ENCODE assay signal across 11 cellular contexts in the genomic region with DNA sequence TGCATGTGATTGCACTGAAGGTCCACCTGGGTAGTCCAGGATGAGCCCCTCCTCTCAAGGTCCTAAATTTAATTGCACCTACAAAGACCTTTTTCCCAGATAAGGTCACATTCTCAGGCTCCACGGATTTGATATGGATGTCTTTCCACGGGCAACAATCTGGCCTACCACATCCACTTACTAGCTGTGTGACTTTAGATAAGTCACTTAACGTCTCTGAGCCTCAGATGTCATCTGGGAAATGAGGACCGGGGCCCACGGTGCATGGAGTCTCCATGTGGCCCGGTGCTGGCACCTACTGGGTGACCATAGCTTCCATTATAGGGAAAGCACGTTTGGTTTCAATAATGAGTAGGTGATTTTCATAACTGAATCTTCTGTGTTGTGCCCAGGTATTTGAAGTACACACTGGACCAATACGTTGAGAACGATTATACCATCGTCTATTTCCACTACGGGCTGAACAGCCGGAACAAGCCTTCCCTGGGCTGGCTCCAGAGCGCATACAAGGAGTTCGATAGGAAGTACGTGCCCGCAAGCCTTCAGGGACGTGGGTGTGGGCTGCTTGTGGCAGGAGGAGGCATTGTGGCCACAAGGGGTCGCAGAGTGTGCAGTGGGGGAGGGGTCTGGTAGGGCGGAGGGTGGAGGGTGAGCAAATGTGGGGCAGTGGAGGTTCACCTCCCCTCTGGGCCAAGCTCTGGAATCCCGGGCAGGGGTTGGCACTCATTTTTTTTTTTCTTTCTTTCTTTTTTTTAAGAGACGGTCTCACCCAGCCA. TPM values are rescaled to one million over a fixed set of nuclear protein-coding genes. Genes with fewer than 3 reads are reported as not detected.
A peak's percentile ranks its signal among the peaks of the same experiment; 100 is the strongest.
DNase-seq lines count a peak whose midpoint lies in the region; ATAC-seq, FAIRE-seq and TF ChIP-seq lines count a peak whose summit lies in the region.
"Had no signal": no experiment of that assay in that cellular context is flagged by ENCODE, and none has a peak within 500 bp of the region (broad histone marks: within the 10 kb centered on the region; RNA-seq: fewer than 3 reads in every experiment).

No MANE protein-coding gene starts in this region.

- no peak for FAIRE-seq in kidney (lab: Jason Lieb, UNC)

- peaks cover 26% of the 10 kb centered on the region for H3K4me1 Mint-ChIP-seq in GM23338
- H3K4me1 Mint-ChIP-seq in stimulated activated effector memory CD8-positive, alpha-beta T cell treated with anti-CD3 and anti-CD28 coated beads, Interleukin-12 subunit alpha, Interleukin-12 subunit beta, amount 100 ng/mL, for 72 hours, result peaks cover 20% of the 10 kb centered on the region

- no peak overlapping the region for H3K4me3 ChIP-seq in BLaER1 treated with 17β-estradiol and CSF1 and Interleukin-3, amounts not matched to agents 10 nM and 100 nM
- no peak overlapping the region; the same call in 1 of the 2 replicates for H3K4me3 ChIP-seq in GM23338
- no peak overlapping the region for H3K4me3 ChIP-seq in kidney (ENCODE audit: low read length in 2 of 2)
- H3K4me3 ChIP-seq in MM.1S (ENCODE audit: low read length), result no peak overlapping the region
- H3K4me3 ChIP-seq: gastroesophageal sphincter, lung had no signal

- H3K9me3 ChIP-seq in BLaER1 treated with 17β-estradiol and CSF1 and Interleukin-3, amounts not matched to agents 10 nM and 100 nM (replicated peaks in 1 of 11), result no peaks in the 10 kb centered on the region
- no peaks in the 10 kb centered on the region for H3K9me3 ChIP-seq in kidney (ENCODE audit: control insufficient read depth in 1 of 2, low read length in 2 of 2)
- no peaks in the 10 kb centered on the region for H3K9me3 ChIP-seq in MM.1S (replicated peaks; ENCODE audit: insufficient read depth, low read length)

- H3K4me3 Mint-ChIP-seq in GM23338, result no peak overlapping the region; the same call in 2 of the 3 replicates
- H3K4me3 Mint-ChIP-seq in stimulated activated effector memory CD8-positive, alpha-beta T cell treated with anti-CD3 and anti-CD28 coated beads, Interleukin-12 subunit alpha, Interleukin-12 subunit beta, amount 100 ng/mL, for 72 hours, result no peak overlapping the region
- H3K4me3 Mint-ChIP-seq: central memory CD8-positive, alpha-beta T cell had no signal

- no peaks in the 10 kb centered on the region; a peak in 1 of 22 replicates for H4K20me1 ChIP-seq in BLaER1 treated with 17β-estradiol and CSF1 and Interleukin-3, amounts not matched to agents 10 nM and 100 nM
- H4K20me1 ChIP-seq in GM23338 (replicated peaks; ENCODE audit: insufficient read depth) (peaks cover 7% of the 10 kb centered on the region), MM.1S (ENCODE audit: insufficient read depth, low read length) (no peaks in the 10 kb centered on the region)

- peaks cover 17% of the 10 kb centered on the region for H3K27me3 Mint-ChIP-seq in GM23338 (ENCODE audit: insufficient read depth, low read depth, poor library complexity)

- peak overlapping the region; percentile 46 to 75 (median 65) for H3K4me2 ChIP-seq in BLaER1 treated with 17β-estradiol and CSF1 and Interleukin-3, amounts not matched to agents 10 nM and 100 nM
- peak overlapping the region; percentile 70 for H3K4me2 ChIP-seq in GM23338
- H3K4me2 ChIP-seq in MM.1S (ENCODE audit: low read depth, low read length), result no peak overlapping the region

- no peaks in the 10 kb centered on the region for H3K79me2 ChIP-seq in GM23338 (replicated peaks; ENCODE audit: insufficient read depth)
- no peaks in the 10 kb centered on the region for H3K79me2 ChIP-seq in MM.1S (ENCODE audit: low read length)

- no peak overlapping the region for H3K27ac Mint-ChIP-seq in GM23338
- no peak overlapping the region for H3K27ac Mint-ChIP-seq in stimulated activated effector memory CD8-positive, alpha-beta T cell treated with anti-CD3 and anti-CD28 coated beads, Interleukin-12 subunit alpha, Interleukin-12 subunit beta, amount 100 ng/mL, for 72 hours

- no peak overlapping the region for H3K27ac ChIP-seq in BLaER1 treated with 17β-estradiol and CSF1 and Interleukin-3, amounts not matched to agents 10 nM and 100 nM
- H3K27ac ChIP-seq in GM23338 (ENCODE audit: low read depth) (peak overlapping the region; percentile 19; the same call in 1 of the 2 replicates), VCaP (no peak overlapping the region), kidney (ENCODE audit: low read depth in 2 of 2, low read length in 2 of 2) (no peak overlapping the region), MM.1S (ENCODE audit: low read length) (no peak overlapping the region)
- H3K27ac ChIP-seq: gastroesophageal sphincter had no signal

- peak; percentile 62 to 76 for TF ChIP-seq CTCF in GM23338 (conservative IDR thresholded peaks at IDR 0.05; ENCODE audit: low read depth in 2 of 2)
- TF ChIP-seq CTCF in VCaP (conservative IDR thresholded peaks at IDR 0.05), result 0 out of 2 replicates have a peak, but pooled peaks have one; percentile 8
- no peak for TF ChIP-seq CTCF in kidney (IDR thresholded peaks at IDR 0.05; ENCODE audit: borderline replicate concordance, extremely low read depth, insufficient read depth)
- TF ChIP-seq CTCF in MM.1S (IDR thresholded peaks at IDR 0.05; ENCODE audit: low read length), result no peak

- DNase-seq in GM23338 (ENCODE audit: low spot score), result peak; percentile 78
- DNase-seq in kidney, result peak; percentile 45
- no peak for DNase-seq in stimulated activated effector memory CD8-positive, alpha-beta T cell treated with anti-CD3 and anti-CD28 coated beads, Interleukin-12 subunit alpha, Interleukin-12 subunit beta, amount 100 ng/mL, for 72 hours (ENCODE audit: low spot score in 2 of 2)
- DNase-seq in MM.1S, result no peak
- DNase-seq in NCI-H2227 (lab: John Stamatoyannopoulos, UW; ENCODE audit: unreplicated experiment), result no peak

- intact Hi-C loops in kidney (cut with DNase I), result no loop called here

- H2AFZ ChIP-seq in GM23338 (no peak overlapping the region), MM.1S (ENCODE audit: low read length) (no peak overlapping the region)

- peaks cover 11% of the 10 kb centered on the region for H3K9me3 Mint-ChIP-seq in GM23338
- no peaks in the 10 kb centered on the region for H3K9me3 Mint-ChIP-seq in stimulated activated effector memory CD8-positive, alpha-beta T cell treated with anti-CD3 and anti-CD28 coated beads, Interleukin-12 subunit alpha, Interleukin-12 subunit beta, amount 100 ng/mL, for 72 hours
- H3K9me3 Mint-ChIP-seq: central memory CD8-positive, alpha-beta T cell had no signal

- no peaks in the 10 kb centered on the region for H3K27me3 ChIP-seq in BLaER1 treated with 17β-estradiol and CSF1 and Interleukin-3, amounts not matched to agents 10 nM and 100 nM
- H3K27me3 ChIP-seq in GM23338 (ENCODE audit: insufficient read depth) (no peaks in the 10 kb centered on the region), MM.1S (replicated peaks; ENCODE audit: insufficient read depth, low read length) (peaks cover 90% of the 10 kb centered on the region)

- no peak overlapping the region for H3K9ac ChIP-seq in BLaER1 treated with 17β-estradiol and CSF1 and Interleukin-3, amounts not matched to agents 10 nM and 100 nM
- H3K9ac ChIP-seq in kidney (ENCODE audit: low read length in 2 of 2) (no peak overlapping the region), MM.1S (ENCODE audit: low read length) (no peak overlapping the region)

- H3K36me3 Mint-ChIP-seq in GM23338 (ENCODE audit: low read depth), result peaks cover 37% of the 10 kb centered on the region
- H3K36me3 Mint-ChIP-seq in stimulated activated effector memory CD8-positive, alpha-beta T cell treated with anti-CD3 and anti-CD28 coated beads, Interleukin-12 subunit alpha, Interleukin-12 subunit beta, amount 100 ng/mL, for 72 hours, result no peaks in the 10 kb centered on the region

- H3K36me3 ChIP-seq in BLaER1 treated with 17β-estradiol and CSF1 and Interleukin-3, amounts not matched to agents 10 nM and 100 nM, result no peaks in the 10 kb centered on the region
- H3K36me3 ChIP-seq in GM23338 (ENCODE audit: insufficient read depth) (no peaks in the 10 kb centered on the region; the same call in 1 of the 2 replicates), kidney (ENCODE audit: control insufficient read depth in 1 of 2, insufficient read depth in 2 of 2, low read length in 2 of 2) (peaks cover 0 to 16% of the 10 kb centered on the region in 2 donors), MM.1S (replicated peaks; ENCODE audit: insufficient read depth, low read length) (no peaks in the 10 kb centered on the region)
- H3K36me3 ChIP-seq: gastroesophageal sphincter had no signal

- H3K9me2 ChIP-seq in GM23338 (ENCODE audit: insufficient read depth), result no peaks in the 10 kb centered on the region
- no peaks in the 10 kb centered on the region for H3K9me2 ChIP-seq in MM.1S (replicated peaks; ENCODE audit: insufficient read depth, low read length)

- ATAC-seq in GM23338 (peak; percentile 74), GM21423 (IDR thresholded peaks at IDR 0.05; ENCODE audit: unreplicated experiment) (no peak)
- ATAC-seq in stimulated activated effector memory CD8-positive, alpha-beta T cell treated with anti-CD3 and anti-CD28 coated beads, Interleukin-12 subunit alpha, Interleukin-12 subunit beta, amount 100 ng/mL, for 72 hours, result no peak
- ATAC-seq: gastroesophageal sphincter had no signal

- peaks cover 14 to 28% (median 20%) of the 10 kb centered on the region in 10 experiments for H3K4me1 ChIP-seq in BLaER1 treated with 17β-estradiol and CSF1 and Interleukin-3, amounts not matched to agents 10 nM and 100 nM
- H3K4me1 ChIP-seq in GM23338 (ENCODE audit: insufficient read depth), result peaks cover 14% of the 10 kb centered on the region
- H3K4me1 ChIP-seq in kidney (ENCODE audit: control insufficient read depth in 1 of 2, insufficient read depth in 1 of 2, low read depth in 1 of 2, low read length in 2 of 2), result no peaks in the 10 kb centered on the region
- no peaks in the 10 kb centered on the region for H3K4me1 ChIP-seq in MM.1S (ENCODE audit: low read length)
- H3K4me1 ChIP-seq: gastroesophageal sphincter had no signal

- H3F3A ChIP-seq in GM23338 (replicated peaks; ENCODE audit: low read depth) (no peaks in the 10 kb centered on the region; the same call in none of the 2 replicates), MM.1S (ENCODE audit: insufficient read depth, low read length) (no peaks in the 10 kb centered on the region)

TF ChIP-seq in GM23338, 12 proteins besides CTCF, POLR2A, EP300 and RAD21:
- TF ChIP-seq NANOG (IDR thresholded peaks at IDR 0.05; ENCODE audit: borderline replicate concordance), result no peak
- no peak for TF ChIP-seq POLR2AphosphoS5 (IDR thresholded peaks at IDR 0.05; ENCODE audit: low read depth)

RNA-seq across cellular contexts. Expression of a gene that starts 55.7 kb away (rescaled TPM):
- total RNA-seq in GM23338 (2014; rRNA removed; shearing (Covaris generic)), result 45.4 and 62.8 TPM in 2 replicates
- polyA plus RNA-seq in GM23338 (2016; fragmentation: Nextera tagmentation; extraction: Ambion mirVana), result 60.8 and 64.9 TPM in 2 replicates
- total RNA-seq in kidney, result 35.7 TPM
- 30.2 TPM for polyA plus RNA-seq in kidney (ENCODE audit: insufficient read depth, low read depth, low replicate concordance)

Comparison
In these comparisons a context has a peak if more than half of its experiments do, and no peak if none do; other contexts are left out.
1. DNase-seq: peak in GM23338 (single experiment) and kidney (single experiment); none in stimulated activated effector memory CD8-positive, alpha-beta T cell treated with anti-CD3 and anti-CD28 coated beads, Interleukin-12 subunit alpha, Interleukin-12 subunit beta, amount 100 ng/mL, for 72 hours (0 of 2), MM.1S (single experiment) and NCI-H2227 (single experiment).
2. CTCF ChIP-seq: peak in GM23338 (2 of 2) and VCaP (single experiment); none in kidney (single experiment) and MM.1S (single experiment).